Comparison of ENCODE assay signal across 15 cellular contexts in genomic region chr3:5201536-5201935, GRCh38. TPM values are rescaled to one million over a fixed set of nuclear protein-coding genes. Genes with fewer than 3 reads are reported as not detected.
DNase-seq lines count a peak whose midpoint lies in the region; ATAC-seq and TF ChIP-seq lines count a peak whose summit lies in the region.
"Had no signal": no experiment of that assay in that cellular context is flagged by ENCODE, and none has a peak within 500 bp of the region (broad histone marks: within the 10 kb centered on the region; RNA-seq: fewer than 3 reads in every experiment).

No MANE protein-coding gene starts in this region.

- H3K4me3 Mint-ChIP-seq in activated CD4-positive, alpha-beta T cell treated with anti-CD3 and anti-CD28 coated beads for 36 hours, result no peak overlapping the region
- no peak overlapping the region for H3K4me3 Mint-ChIP-seq in naive B cell
- H3K4me3 Mint-ChIP-seq in H9, result no peak overlapping the region
- H3K4me3 Mint-ChIP-seq: T-helper 1 cell treated with Interleukin-12 subunit alpha and Interleukin-12 subunit beta and Interleukin-4 antibody, amounts not matched to agents 30 μg/mL and 1 μg/mL, for 36 hours had no signal

- no peak for DNase-seq in activated CD4-positive, alpha-beta T cell treated with anti-CD3 and anti-CD28 coated beads for 36 hours
- DNase-seq in activated CD4-positive, alpha-beta T cell treated with anti-CD3 and anti-CD28 coated beads for 1 hour, result no peak
- DNase-seq in SK-N-SH (peak; percentile 49), naive B cell (no peak), H9 (no peak), KBM-7 (no peak)
- DNase-seq: 8988T; DMS53; NCI-H1436; PC-9; SIG-M5; stimulated activated CD4-positive, alpha-beta T cell treated with anti-CD3 and anti-CD28 coated beads, Interleukin-4, amount 100 ng/mL, for 1 hour had no signal

- no peaks in the 10 kb centered on the region for H3K9me2 ChIP-seq in SK-N-SH

- H3K27ac ChIP-seq in BLaER1 treated with 17β-estradiol and CSF1 and Interleukin-3, amounts not matched to agents 10 nM and 100 nM, result peak overlapping the region in 10 of 11 experiments; percentile 42 to 100 (median 99); a peak in 18 of 22 replicates
- H3K27ac ChIP-seq in SK-N-SH (ENCODE audit: low read depth in 2 of 2, low read length in 1 of 2), result peak overlapping the region in 1 of 2 experiments; percentile 58; a peak in 1 of 4 replicates
- H3K27ac ChIP-seq in H9 (ENCODE audit: insufficient read length, low read depth, low read length), result no peak overlapping the region
- H3K27ac ChIP-seq: PC-9 had no signal

- no peak overlapping the region for H2AK5ac ChIP-seq in H9 (ENCODE audit: insufficient read length, low read length)

- POLR2A ChIA-PET in activated CD4-positive, alpha-beta T cell treated with anti-CD3 and anti-CD28 coated beads for 36 hours (lab: Charles Lee), result no interaction called here
- POLR2A ChIA-PET in SK-N-SH (lab: Yijun Ruan, JAX), result no interaction called here

- no peaks in the 10 kb centered on the region for H3K27me3 ChIP-seq in BLaER1 treated with 17β-estradiol and CSF1 and Interleukin-3, amounts not matched to agents 10 nM and 100 nM
- no peaks in the 10 kb centered on the region for H3K27me3 ChIP-seq in SK-N-SH (ENCODE audit: insufficient read depth)
- no peaks in the 10 kb centered on the region for H3K27me3 ChIP-seq in H9 (ENCODE audit: insufficient read depth, low read length)

- TF ChIP-seq RAD21 in SK-N-SH (IDR thresholded peaks at IDR 0.05; ENCODE audit: low read length), result no peak

- ATAC-seq in activated CD4-positive, alpha-beta T cell treated with anti-CD3 and anti-CD28 coated beads for 36 hours, result no peak
- no peak for ATAC-seq in naive B cell (ENCODE audit: low read depth in 2 of 2)
- no peak for ATAC-seq in HG03520 (IDR thresholded peaks at IDR 0.05; ENCODE audit: unreplicated experiment)

- no peak for TF ChIP-seq EP300 in SK-N-SH (IDR thresholded peaks at IDR 0.05; ENCODE audit: borderline replicate concordance in 1 of 2, low read depth in 1 of 2, low read length in 1 of 2)

- H3K79me2 ChIP-seq in SK-N-SH (ENCODE audit: insufficient read depth), result peaks cover 40% of the 10 kb centered on the region
- H3K79me2 ChIP-seq in H9 (ENCODE audit: insufficient read depth, low read length), result no peaks in the 10 kb centered on the region

- H3K4me3 ChIP-seq in BLaER1 treated with 17β-estradiol and CSF1 and Interleukin-3, amounts not matched to agents 10 nM and 100 nM, result no peak overlapping the region
- no peak overlapping the region for H3K4me3 ChIP-seq in SK-N-SH (ENCODE audit: low read depth in 2 of 2, low read length in 1 of 2)
- H3K4me3 ChIP-seq: PC-9 had no signal

- no peak overlapping the region for H2BK20ac ChIP-seq in H9 (ENCODE audit: low read depth, low read length, poor library complexity, severe bottlenecking)

- TF ChIP-seq CTCF in SK-N-SH (IDR thresholded peaks at IDR 0.05) (no peak), H9 (conservative IDR thresholded peaks at IDR 0.05) (no peak)

- no peak overlapping the region for H4K8ac ChIP-seq in H9 (replicated peaks; ENCODE audit: insufficient read length, low read depth, low read length)

- H3K18ac ChIP-seq in H9 (ENCODE audit: insufficient read length, low read depth, low read length), result no peak overlapping the region

- H3K23ac ChIP-seq in H9 (ENCODE audit: insufficient read length, low read depth, low read length), result no peak overlapping the region

- peak overlapping the region in 8 of 11 experiments; percentile 12 to 95 (median 39); a peak in 14 of 22 replicates for H3K4me2 ChIP-seq in BLaER1 treated with 17β-estradiol and CSF1 and Interleukin-3, amounts not matched to agents 10 nM and 100 nM
- H3K4me2 ChIP-seq in SK-N-SH (no peak overlapping the region), H9 (ENCODE audit: insufficient read depth, insufficient read length, low read length) (no peak overlapping the region)
- H3K4me2 ChIP-seq: PC-9 had no signal

- H3K27ac Mint-ChIP-seq in activated CD4-positive, alpha-beta T cell treated with anti-CD3 and anti-CD28 coated beads for 36 hours, result peak overlapping the region; percentile 49
- H3K27ac Mint-ChIP-seq in naive B cell, result peak overlapping the region; percentile 42 to 94 (median 80)
- H3K27ac Mint-ChIP-seq in H9, result peak overlapping the region in 1 of 3 experiments; percentile 48; a peak in 1 of 7 replicates
- H3K27ac Mint-ChIP-seq: T-helper 1 cell treated with Interleukin-12 subunit alpha and Interleukin-12 subunit beta and Interleukin-4 antibody, amounts not matched to agents 30 μg/mL and 1 μg/mL, for 36 hours had no signal

- peaks cover 28 to 100% (median 87%) of the 10 kb centered on the region in 11 experiments; a peak in 20 of 22 replicates for H4K20me1 ChIP-seq in BLaER1 treated with 17β-estradiol and CSF1 and Interleukin-3, amounts not matched to agents 10 nM and 100 nM
- H4K20me1 ChIP-seq in SK-N-SH (ENCODE audit: insufficient read depth) (no peaks in the 10 kb centered on the region), H9 (ENCODE audit: control insufficient read depth, insufficient read depth, insufficient read length) (no peaks in the 10 kb centered on the region)

- H3K9me3 Mint-ChIP-seq in activated CD4-positive, alpha-beta T cell treated with anti-CD3 and anti-CD28 coated beads for 36 hours (ENCODE audit: low read depth), result no peaks in the 10 kb centered on the region
- H3K9me3 Mint-ChIP-seq in naive B cell (peaks cover 0 to 4% (median 0%) of the 10 kb centered on the region in 7 donors), H9 (no peaks in the 10 kb centered on the region)
- H3K9me3 Mint-ChIP-seq: T-helper 1 cell treated with Interleukin-12 subunit alpha and Interleukin-12 subunit beta and Interleukin-4 antibody, amounts not matched to agents 30 μg/mL and 1 μg/mL, for 36 hours had no signal

- no peak overlapping the region for H3K14ac ChIP-seq in H9 (ENCODE audit: insufficient read depth, low read length)

- H3K56ac ChIP-seq in H9 (ENCODE audit: insufficient read length, low read depth, low read length), result no peak overlapping the region

- no peaks in the 10 kb centered on the region for H3K79me1 ChIP-seq in H9 (ENCODE audit: insufficient read depth, low read depth, low read length, poor library complexity, severe bottlenecking)

- intact Hi-C loops in activated CD4-positive, alpha-beta T cell treated with anti-CD3 and anti-CD28 coated beads for 36 hours (cut with DNase I, micrococcal nuclease), result no loop called here

- H3K9ac ChIP-seq in BLaER1 treated with 17β-estradiol and CSF1 and Interleukin-3, amounts not matched to agents 10 nM and 100 nM, result peak overlapping the region in 8 of 11 experiments; percentile 5 to 52 (median 44); a peak in 13 of 22 replicates
- H3K9ac ChIP-seq in SK-N-SH (no peak overlapping the region), H9 (ENCODE audit: extremely low read depth, insufficient read length, low read length) (no peak overlapping the region)

- H3K4me1 ChIP-seq in BLaER1 treated with 17β-estradiol and CSF1 and Interleukin-3, amounts not matched to agents 10 nM and 100 nM, result peaks cover 70 to 96% (median 84%) of the 10 kb centered on the region in 10 experiments
- peaks cover 6 to 26% of the 10 kb centered on the region in 2 experiments; a peak in 3 of 4 replicates for H3K4me1 ChIP-seq in SK-N-SH (ENCODE audit: control insufficient read depth in 1 of 2, insufficient read depth in 2 of 2, low read depth in 1 of 2, low read length in 1 of 2)
- peaks cover 2% of the 10 kb centered on the region; the same call in 1 of the 2 replicates for H3K4me1 ChIP-seq in H9 (ENCODE audit: insufficient read depth, low read length)

- H3K27me3 Mint-ChIP-seq in activated CD4-positive, alpha-beta T cell treated with anti-CD3 and anti-CD28 coated beads for 36 hours, result no peaks in the 10 kb centered on the region
- H3K27me3 Mint-ChIP-seq in naive B cell, result no peaks in the 10 kb centered on the region
- H3K27me3 Mint-ChIP-seq in H9 (ENCODE audit: low read depth), result no peaks in the 10 kb centered on the region

- no peak overlapping the region for H2BK15ac ChIP-seq in H9 (ENCODE audit: low read depth, low read length)

- in situ Hi-C loops in KBM-7 (cut with MboI; ENCODE audit: low pct_unique_long_range_greater_than_20kb, low sequenced_read_pairs), result no loop called here

- WGBS in SK-N-SH (ENCODE audit: low lambda C conversion rate), result 47% methylated on average over 6 of the region's 6 CpGs
- no CpG with 5 or more reads among the region's 6 CpGs for WGBS in H9 (ENCODE audit: extremely low coverage, insufficient read length, low lambda C conversion rate)

- H2AFZ ChIP-seq in SK-N-SH (ENCODE audit: low read depth), result no peak overlapping the region
- H2AFZ ChIP-seq in H9 (ENCODE audit: low read length), result no peak overlapping the region
- H2AFZ ChIP-seq: PC-9 had no signal

- no peak overlapping the region for H2BK5ac ChIP-seq in H9 (ENCODE audit: insufficient read length, low read length)

- H3K4me1 Mint-ChIP-seq in activated CD4-positive, alpha-beta T cell treated with anti-CD3 and anti-CD28 coated beads for 36 hours, result peaks cover 77% of the 10 kb centered on the region
- H3K4me1 Mint-ChIP-seq in naive B cell (peaks cover 36 to 69% (median 49%) of the 10 kb centered on the region in 3 donors), H9 (peaks cover 16 to 22% of the 10 kb centered on the region in 2 experiments)

- CTCF ChIA-PET in activated CD4-positive, alpha-beta T cell treated with anti-CD3 and anti-CD28 coated beads for 36 hours (lab: Charles Lee), result no interaction called here
- CTCF ChIA-PET in SK-N-SH (lab: Yijun Ruan, JAX), result no interaction called here

- no peak overlapping the region for H4K5ac ChIP-seq in H9 (ENCODE audit: insufficient read length, low read depth, low read length)

- H4K91ac ChIP-seq in H9 (ENCODE audit: insufficient read length, low read depth, low read length), result no peak overlapping the region

- H2BK120ac ChIP-seq in H9 (ENCODE audit: low read depth, low read length, poor library complexity, severe bottlenecking), result no peak overlapping the region

- H3K36me3 ChIP-seq in BLaER1 treated with 17β-estradiol and CSF1 and Interleukin-3, amounts not matched to agents 10 nM and 100 nM, result peaks cover 72 to 100% (median 99%) of the 10 kb centered on the region in 11 experiments
- peaks cover 49 to 71% of the 10 kb centered on the region in 2 experiments for H3K36me3 ChIP-seq in SK-N-SH (replicated peaks in 1 of 2; ENCODE audit: control insufficient read depth in 1 of 2, insufficient read depth in 2 of 2, low read length in 1 of 2)

- no peaks in the 10 kb centered on the region for H3K23me2 ChIP-seq in H9 (ENCODE audit: insufficient read length, low read depth, low read length, poor library complexity, severe bottlenecking)

- H3K36me3 Mint-ChIP-seq in activated CD4-positive, alpha-beta T cell treated with anti-CD3 and anti-CD28 coated beads for 36 hours (ENCODE audit: low read depth), result peaks cover 90% of the 10 kb centered on the region
- H3K36me3 Mint-ChIP-seq in naive B cell (peaks cover 37 to 55% of the 10 kb centered on the region in 2 donors), H9 (ENCODE audit: insufficient read depth in 1 of 3, low read depth in 3 of 3) (peaks cover 52 to 69% (median 64%) of the 10 kb centered on the region in 3 experiments)

- H3K4ac ChIP-seq in H9 (ENCODE audit: low read depth, low read length), result no peak overlapping the region

- no peak overlapping the region for H3T11ph ChIP-seq in H9 (ENCODE audit: low read length)

- no peaks in the 10 kb centered on the region for H3K9me3 ChIP-seq in BLaER1 treated with 17β-estradiol and CSF1 and Interleukin-3, amounts not matched to agents 10 nM and 100 nM (replicated peaks in 1 of 11)
- H3K9me3 ChIP-seq in SK-N-SH (no peaks in the 10 kb centered on the region), H9 (ENCODE audit: control insufficient read depth, low read depth, low read length) (no peaks in the 10 kb centered on the region)

- H3F3A ChIP-seq in SK-N-SH (replicated peaks; ENCODE audit: insufficient read depth), result peaks cover 3% of the 10 kb centered on the region

- H2BK12ac ChIP-seq in H9 (ENCODE audit: insufficient read length, low read depth, low read length), result no peak overlapping the region

RNA-seq across cellular contexts. Expression of gene EDEM1, which starts 14.0 kb away (rescaled TPM):
- total RNA-seq in activated CD4-positive, alpha-beta T cell treated with anti-CD3 and anti-CD28 coated beads for 36 hours, result 100 to 1,000 TPM; 105 to 175 TPM
- polyA plus RNA-seq in SK-N-SH (2012; rRNA removed) (25.2 and 37.4 TPM in 2 replicates), naive B cell (ENCODE audit: low read depth in 6 of 6) (10 to 100 TPM; 43.5 to 77.8 (median 57.4) TPM)
- polyA plus RNA-seq in SK-N-SH (2012; cell fraction: cytosol; rRNA removed), result 34.3 and 35.8 TPM in 2 replicates
- 13.9 and 24.5 TPM in 2 replicates for polyA plus RNA-seq in SK-N-SH (2012; cell fraction: nucleus; rRNA removed)
- total RNA-seq in H9 (2021), result 11.6 and 11.7 TPM in 2 replicates

Comparison
In these comparisons a context has a peak if more than half of its experiments do, and no peak if none do; other contexts are left out.
1. H3K4me2 ChIP-seq: peak in BLaER1 treated with 17β-estradiol and CSF1 and Interleukin-3, amounts not matched to agents 10 nM and 100 nM (8 of 11); none in SK-N-SH (single experiment) and H9 (single experiment).
2. H3K9ac ChIP-seq: peak in BLaER1 treated with 17β-estradiol and CSF1 and Interleukin-3, amounts not matched to agents 10 nM and 100 nM (8 of 11); none in SK-N-SH (single experiment) and H9 (single experiment).